Comparison of ENCODE assay signal across 25 cellular contexts in genomic region chr6:169938731-169939130, GRCh38.
"Had no signal": no experiment of that assay in that cellular context is flagged by ENCODE, and none has a peak within 500 bp of the region (broad histone marks: within the 10 kb centered on the region; RNA-seq: fewer than 3 reads in every experiment).

No MANE protein-coding gene starts in this region.

- ATAC-seq: left colon; natural killer cell; right lobe of liver; stimulated activated memory B cell treated with anti-CD40 and anti-IgM and Interleukin-4, amounts not matched to agents 10 μg/mL and 1 μg/mL and 100 μg/mL, for 72 hours had no signal

- H3K4me3 ChIP-seq: left ventricle myocardium inferior, lung, right atrium auricular region, right lobe of liver, smooth muscle cell, tibial nerve, uterus had no signal

- DNase-seq: hypothalamus; immature natural killer cell; kidney; left colon; left ventricle myocardium inferior; mesendoderm; naive B cell; natural killer cell; occipital lobe; right lobe of liver; stimulated activated CD4-positive, alpha-beta T cell treated with anti-CD3 and anti-CD28 coated beads, Interleukin-1b, Interleukin-23, amount 100 ng/mL, for 48 hours; stimulated activated CD4-positive, alpha-beta T cell treated with anti-CD3 and anti-CD28 coated beads, Interleukin-2, amount 100 ng/mL, for 48 hours; stimulated activated CD4-positive, alpha-beta T cell treated with anti-CD3 and anti-CD28 coated beads, Interleukin-4, amount 100 ng/mL, for 4 hours; stimulated activated CD8-positive, alpha-beta memory T cell treated with anti-CD3 and anti-CD28 coated beads, Interleukin-4, amount 100 ng/mL, for 48 hours; stimulated activated naive CD4-positive, alpha-beta T cell treated with Interleukin-2 at 50 U/mL for 16 hours; stimulated activated naive CD8-positive, alpha-beta T cell treated with anti-CD3 and anti-CD28 coated beads, Interleukin-15, amount 100 ng/mL, for 72 hours; substantia nigra; uterus had no signal

- H3K9ac ChIP-seq: parathyroid adenoma had no signal

- H3K36me3 ChIP-seq: left ventricle myocardium inferior, neutrophil, right atrium auricular region, right lobe of liver, tibial nerve, uterus had no signal

- H3K9me3 ChIP-seq: neutrophil, right lobe of liver had no signal

- H3K4me2 ChIP-seq: smooth muscle cell had no signal

- H2AFZ ChIP-seq: parathyroid adenoma had no signal

- H3K27ac ChIP-seq: left ventricle myocardium inferior, neutrophil, parathyroid adenoma, right atrium auricular region, right lobe of liver, tibial nerve, uterus had no signal

- H3K27me3 ChIP-seq: neutrophil, right atrium auricular region, right lobe of liver, uterus had no signal

- H3K4me1 ChIP-seq: parathyroid adenoma had no signal
